In the genomic region with DNA sequence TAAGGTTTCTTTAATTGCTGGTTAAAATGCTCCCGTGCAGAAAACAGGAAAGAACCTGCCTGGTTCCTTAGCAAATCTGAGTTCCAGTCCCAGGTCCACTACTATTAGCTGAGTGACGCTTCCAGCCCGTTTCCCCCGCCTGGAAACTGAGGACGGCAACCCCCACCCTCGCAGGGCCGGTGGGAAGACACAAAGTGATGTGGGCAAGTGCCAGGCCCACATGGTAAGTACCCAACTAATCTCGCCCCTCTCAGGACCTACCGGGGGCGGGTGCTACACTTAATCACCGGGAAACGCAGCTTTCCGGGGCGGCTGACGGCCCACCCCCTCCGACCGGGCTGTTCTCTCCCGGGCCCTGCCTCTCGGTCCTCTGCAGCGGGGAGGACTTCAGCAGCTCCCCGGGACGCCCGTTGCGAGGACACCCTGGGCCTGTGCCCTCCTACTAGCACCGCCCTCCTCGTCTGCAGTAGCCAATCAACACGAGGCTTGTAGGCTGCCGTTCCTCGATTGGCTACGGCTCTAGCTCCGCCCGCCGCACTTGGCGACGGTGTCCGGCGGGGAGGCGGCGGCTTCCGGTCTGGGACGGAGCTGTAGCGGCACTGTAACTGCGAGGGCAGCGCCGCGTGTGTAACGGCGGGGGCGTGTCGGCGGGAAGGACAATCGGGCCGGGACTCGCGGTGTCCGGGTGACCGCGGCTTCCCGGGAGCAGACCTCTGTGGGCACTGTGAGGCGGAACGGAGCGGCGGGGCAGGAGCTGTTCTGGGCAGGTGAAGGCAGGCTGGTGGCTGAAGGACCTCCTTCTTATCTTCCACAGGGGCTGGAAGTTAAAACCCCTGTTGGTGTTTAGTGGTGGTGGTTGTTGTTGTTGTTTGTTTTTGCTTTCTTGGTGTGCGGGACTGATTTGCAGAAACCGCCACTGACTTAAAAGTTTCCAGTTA, we compare ENCODE assay signal across 8 cellular contexts. TPM values are rescaled to one million over a fixed set of nuclear protein-coding genes. Genes with fewer than 3 reads are reported as not detected.
DNase-seq lines count a peak whose midpoint lies in the region; ATAC-seq and TF ChIP-seq lines count a peak whose summit lies in the region.

Gene ZBTB9, plus strand, starts transcription at position 568 of the 938 bp plus-strand sequence. CDS start 525 bp downstream, outside the sequence.

- no peaks in the 10 kb centered on the region for H3K27me3 Mint-ChIP-seq in activated naive CD8-positive, alpha-beta T cell
- no peaks in the 10 kb centered on the region for H3K27me3 Mint-ChIP-seq in osteocyte (ENCODE audit: unreplicated experiment)

- no peaks in the 10 kb centered on the region for H3K9me3 Mint-ChIP-seq in activated naive CD8-positive, alpha-beta T cell (ENCODE audit: low read depth)
- no peaks in the 10 kb centered on the region for H3K9me3 Mint-ChIP-seq in osteocyte (ENCODE audit: unreplicated experiment)

- ATAC-seq in HG02642 (IDR thresholded peaks at IDR 0.05; ENCODE audit: poor library complexity, unreplicated experiment): peak; percentile 97

- peaks cover 12% of the 10 kb centered on the region for H3K36me3 Mint-ChIP-seq in activated naive CD8-positive, alpha-beta T cell
- no peaks in the 10 kb centered on the region for H3K36me3 Mint-ChIP-seq in osteocyte (ENCODE audit: unreplicated experiment)

- H3K9me3 ChIP-seq in thymus (ENCODE audit: control insufficient read depth): no peaks in the 10 kb centered on the region

- H3K36me3 ChIP-seq in thymus (ENCODE audit: control insufficient read depth, insufficient read depth): peaks cover 17% of the 10 kb centered on the region

- H3K4me1 ChIP-seq in thymus (ENCODE audit: control insufficient read depth, insufficient read depth, low read length): peaks cover 12% of the 10 kb centered on the region

- DNase-seq in NCI-H1105 (lab: John Stamatoyannopoulos, UW) (peak; percentile 96), SKM-1 (lab: John Stamatoyannopoulos, UW; ENCODE audit: unreplicated experiment) (peak; percentile 95), head of caudate nucleus (peak; percentile 91 to 99 (median 97)), osteocyte (ENCODE audit: extremely low spot score, unreplicated experiment) (peak; percentile 98)

- peak within 1 kb of the TSS; percentile 92 for H3K4me3 ChIP-seq in thymus (ENCODE audit: low read length)

- intact Hi-C loops in head of caudate nucleus (cut with DNase I): loop anchor here (10.0 kb wide), 1 partner anchor 121 kb away; no protein-coding TSS in a partner anchor

- peaks cover 29% of the 10 kb centered on the region for H3K4me1 Mint-ChIP-seq in activated naive CD8-positive, alpha-beta T cell (ENCODE audit: low read depth)
- H3K4me1 Mint-ChIP-seq in osteocyte (ENCODE audit: unreplicated experiment): peaks cover 21% of the 10 kb centered on the region

- WGBS in thymus: under 1% methylated on average over 65 of the region's 65 CpGs

- no peaks in the 10 kb centered on the region for H3K27me3 ChIP-seq in thymus (ENCODE audit: control insufficient read depth, insufficient read depth)

- peak within 1 kb of the TSS; percentile 87 for H3K27ac ChIP-seq in thymus (ENCODE audit: low read depth)

- peak; percentile 85 for TF ChIP-seq POLR2A in GM10847 (IDR thresholded peaks at IDR 0.05; ENCODE audit: extremely low read depth, insufficient read length)

- peak within 1 kb of the TSS; percentile 95 for H3K4me3 Mint-ChIP-seq in activated naive CD8-positive, alpha-beta T cell
- peak within 1 kb of the TSS; percentile 97 for H3K4me3 Mint-ChIP-seq in osteocyte (ENCODE audit: unreplicated experiment)

- H3K27ac Mint-ChIP-seq in activated naive CD8-positive, alpha-beta T cell: peak within 1 kb of the TSS; percentile 81
- peak within 1 kb of the TSS; percentile 77 for H3K27ac Mint-ChIP-seq in osteocyte (ENCODE audit: unreplicated experiment)

- TF ChIP-seq CTCF in osteocyte (IDR thresholded peaks at IDR 0.05): no peak

RNA-seq across cellular contexts. Expression of gene ZBTB9, which starts in this region (rescaled TPM):
- total RNA-seq in osteocyte: 7.0 and 7.5 TPM in 2 replicates
- polyA plus RNA-seq in thymus: 9.0 TPM

Comparison
In these comparisons a context has a peak if more than half of its experiments do, and no peak if none do; other contexts are left out.
1. Peak in every context shown above with its lines: DNase-seq, ATAC-seq, H3K4me3 ChIP-seq and H3K27ac ChIP-seq.